Comparison of ENCODE assay signal across 31 cellular contexts in the genomic region with DNA sequence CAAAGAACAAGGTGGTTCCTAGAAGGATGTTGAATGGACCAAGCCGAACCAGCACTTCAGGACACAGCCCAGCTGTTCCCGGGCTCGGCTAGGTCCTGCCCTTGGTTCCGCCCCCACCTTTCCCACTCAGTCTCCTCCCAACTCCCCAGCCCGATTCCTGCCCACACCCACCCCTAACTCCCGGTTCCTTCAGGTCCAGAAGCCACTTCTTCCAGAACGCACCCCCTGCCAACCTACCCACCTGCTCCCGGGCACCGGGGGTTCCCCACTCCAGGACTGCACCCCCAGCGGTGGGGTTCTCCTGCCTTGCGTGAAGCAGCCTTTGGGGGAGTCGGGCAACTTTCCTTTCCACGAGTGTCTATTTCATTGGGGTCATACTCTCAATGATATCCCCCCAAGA.
"Had no signal": no experiment of that assay in that cellular context is flagged by ENCODE, and none has a peak within 500 bp of the region (broad histone marks: within the 10 kb centered on the region; RNA-seq: fewer than 3 reads in every experiment).

No MANE protein-coding gene starts in this region.

- H3K4me1 Mint-ChIP-seq: activated B cell treated with CpG ODN at 0.5 μM for 24 hours had no signal

- H3K9me3 ChIP-seq: gastrocnemius medialis, heart left ventricle had no signal

- H3K9me3 Mint-ChIP-seq: activated B cell treated with CpG ODN at 0.5 μM for 24 hours; activated CD8-positive, alpha-beta T cell treated with anti-CD3 and anti-CD28 coated beads for 36 hours; activated T-cell treated with anti-CD3 and anti-CD28 coated beads, Interleukin-2, amount 50 U/mL, for 4 hours; activated T-helper 17 cell treated with anti-CD3 and anti-CD28 coated beads, Interleukin-2, amount 50 U/mL, for 72 hours; central memory CD8-positive, alpha-beta T cell; T-helper 2 cell treated with Interferon-gamma antibody and Interleukin-4, amounts not matched to agents 5 μg/mL and 100 μg/mL, for 36 hours had no signal

- H3K4me1 ChIP-seq: foreskin keratinocyte, gastrocnemius medialis had no signal

- ATAC-seq: activated CD4-positive, CD25-positive, alpha-beta regulatory T cell treated with anti-CD3 and anti-CD28 coated beads, Interleukin-2, amount 50 U/mL, for 24 hours; activated CD8-positive, alpha-beta T cell treated with anti-CD3 and anti-CD28 coated beads for 36 hours; activated T-cell treated with anti-CD3 and anti-CD28 coated beads, Interleukin-2, amount 50 U/mL, for 4 hours; activated T-helper 17 cell treated with anti-CD3 and anti-CD28 coated beads, Interleukin-2, amount 50 U/mL, for 72 hours; esophagus mucosa; foreskin keratinocyte; gastrocnemius medialis; heart left ventricle; T-helper 17 cell had no signal

- H3K27me3 Mint-ChIP-seq: activated B cell treated with CpG ODN at 0.5 μM for 24 hours; activated CD8-positive, alpha-beta T cell treated with anti-CD3 and anti-CD28 coated beads for 36 hours; activated naive CD8-positive, alpha-beta T cell; activated T-helper 17 cell treated with anti-CD3 and anti-CD28 coated beads, Interleukin-2, amount 50 U/mL, for 72 hours; central memory CD8-positive, alpha-beta T cell; T-helper 17 cell had no signal

- H3K27ac Mint-ChIP-seq: activated B cell treated with CpG ODN at 0.5 μM for 24 hours; activated CD8-positive, alpha-beta T cell treated with anti-CD3 and anti-CD28 coated beads for 36 hours; activated naive CD8-positive, alpha-beta T cell; T-helper 2 cell treated with Interferon-gamma antibody and Interleukin-4, amounts not matched to agents 5 μg/mL and 100 μg/mL, for 36 hours had no signal

- H3K27ac ChIP-seq: brain microvascular endothelial cell, foreskin keratinocyte, gastrocnemius medialis, heart left ventricle, WERI-Rb-1 had no signal

- DNase-seq: activated B cell treated with CpG ODN at 0.5 μM for 24 hours; activated CD4-positive, alpha-beta T cell treated with anti-CD3 and anti-CD28 coated beads for 48 hours; activated CD4-positive, alpha-beta T cell treated with anti-CD3 and anti-CD28 coated beads, Interleukin-2, amount 50 U/mL, for 1 hour; activated CD4-positive, alpha-beta T cell treated with anti-CD3 and anti-CD28 coated beads, Interleukin-2, amount 50 U/mL, for 48 hours; activated CD8-positive, alpha-beta memory T cell treated with anti-CD3 and anti-CD28 coated beads for 24 hours; activated CD8-positive, alpha-beta T cell treated with anti-CD3 and anti-CD28 coated beads for 36 hours; activated effector memory CD4-positive, alpha-beta T cell treated with Interleukin-2 at 50 U/mL for 16 hours; activated gamma-delta T cell treated with Interleukin-2 at 50 U/mL for 16 hours; activated naive CD4-positive, alpha-beta T cell treated with anti-CD3 and anti-CD28 coated beads, Interleukin-2, amount 50 U/mL, for 16 hours; activated naive CD4-positive, alpha-beta T cell treated with Interleukin-2 at 50 U/mL for 16 hours; activated T-cell treated with anti-CD3 and anti-CD28 coated beads, Interleukin-2, amount 50 U/mL, for 4 hours; amniotic stem cell; anterior cingulate cortex; brain microvascular endothelial cell; cortex of kidney; dermis blood vessel endothelial cell; effector CD4-positive, alpha-beta T cell; foreskin keratinocyte; gastrocnemius medialis; glutamatergic neuron; heart left ventricle; T-helper 1 cell; T-helper 17 cell; T1000; WERI-Rb-1 had no signal

- H3K27me3 ChIP-seq: brain microvascular endothelial cell, foreskin keratinocyte, gastrocnemius medialis, heart left ventricle had no signal

- H3K4me3 ChIP-seq: gastrocnemius medialis, heart left ventricle had no signal

- H3K4me3 Mint-ChIP-seq: activated B cell treated with CpG ODN at 0.5 μM for 24 hours; activated CD8-positive, alpha-beta T cell treated with anti-CD3 and anti-CD28 coated beads for 36 hours; activated naive CD8-positive, alpha-beta T cell; activated T-cell treated with anti-CD3 and anti-CD28 coated beads, Interleukin-2, amount 50 U/mL, for 4 hours; activated T-helper 17 cell treated with anti-CD3 and anti-CD28 coated beads, Interleukin-2, amount 50 U/mL, for 72 hours; central memory CD8-positive, alpha-beta T cell; T-helper 17 cell; T-helper 2 cell treated with Interferon-gamma antibody and Interleukin-4, amounts not matched to agents 5 μg/mL and 100 μg/mL, for 36 hours had no signal
